In genomic region chr10:79048639-79049550, GRCh38 we compare ENCODE assay signal across 10 cellular contexts. TPM values are rescaled to one million over a fixed set of nuclear protein-coding genes. Genes with fewer than 3 reads are reported as not detected.
DNase-seq lines count a peak whose midpoint lies in the region; ATAC-seq and TF ChIP-seq lines count a peak whose summit lies in the region.
"Had no signal": no experiment of that assay in that cellular context is flagged by ENCODE, and none has a peak within 500 bp of the region (broad histone marks: within the 10 kb centered on the region; RNA-seq: fewer than 3 reads in every experiment).

No MANE protein-coding gene starts in this region.

- CTCF ChIA-PET in CD4-positive, alpha-beta memory T cell (lab: Charles Lee; ENCODE audit: partially characterized antibody) = interaction anchor here (1.0 to 2.4 kb wide), 2 partner anchors 18 to 74 kb away, joined by 4 to 14 read pairs; no protein-coding TSS in a partner anchor

- POLR2A ChIA-PET in CD4-positive, alpha-beta memory T cell (lab: Charles Lee; ENCODE audit: partially characterized antibody) = interaction anchor here (0.8 to 11.5 kb wide), 5 partner anchors 13 to 193 kb away, joined by 3 to 140 read pairs (median 4); partner anchors contain the start of gene ZMIZ1

- no peaks in the 10 kb centered on the region for H3K36me3 ChIP-seq in CD4-positive, alpha-beta memory T cell (ENCODE audit: insufficient read depth, low read length)
- no peaks in the 10 kb centered on the region for H3K36me3 ChIP-seq in Peyer's patch

- intact Hi-C loops in CD4-positive, alpha-beta memory T cell (cut with micrococcal nuclease) = loop anchor here (1.0 kb wide), 2 partner anchors 18 to 76 kb away; no protein-coding TSS in a partner anchor
- intact Hi-C loops in sciatic nerve (cut with DNase I) = no loop called here

- H3K27ac Mint-ChIP-seq in CD4-positive, alpha-beta memory T cell = peak overlapping the region; percentile 80 to 95 (median 92)
- H3K27ac Mint-ChIP-seq in endothelial cell (ENCODE audit: unreplicated experiment) = peak overlapping the region; percentile 42

- TF ChIP-seq CTCF in Peyer's patch (IDR thresholded peaks at IDR 0.05) = no peak
- no peak for TF ChIP-seq CTCF in endothelial cell (IDR thresholded peaks at IDR 0.05; ENCODE audit: unreplicated experiment)

- peaks cover 29 to 76% (median 51%) of the 10 kb centered on the region in 4 donors for H3K4me1 Mint-ChIP-seq in CD4-positive, alpha-beta memory T cell
- H3K4me1 Mint-ChIP-seq in endothelial cell (ENCODE audit: unreplicated experiment) = peaks cover 44% of the 10 kb centered on the region

- no peaks in the 10 kb centered on the region for H3K36me3 Mint-ChIP-seq in CD4-positive, alpha-beta memory T cell
- no peaks in the 10 kb centered on the region for H3K36me3 Mint-ChIP-seq in endothelial cell (ENCODE audit: low read depth, unreplicated experiment)

- H3K27me3 ChIP-seq in CD4-positive, alpha-beta memory T cell (ENCODE audit: insufficient read depth, low read length) = no peaks in the 10 kb centered on the region
- no peaks in the 10 kb centered on the region for H3K27me3 ChIP-seq in Peyer's patch

- H3K4me3 Mint-ChIP-seq in CD4-positive, alpha-beta memory T cell = peak overlapping the region; percentile 74 to 96 (median 81)
- H3K4me3 Mint-ChIP-seq in endothelial cell (ENCODE audit: unreplicated experiment) = no peak overlapping the region

- H3K9me3 Mint-ChIP-seq in CD4-positive, alpha-beta memory T cell = no peaks in the 10 kb centered on the region
- H3K9me3 Mint-ChIP-seq in endothelial cell (ENCODE audit: unreplicated experiment) = no peaks in the 10 kb centered on the region

- H3K4me1 ChIP-seq in CD4-positive, alpha-beta memory T cell (ENCODE audit: insufficient read depth, low read length) = peaks cover 56% of the 10 kb centered on the region
- H3K4me1 ChIP-seq in Peyer's patch = peaks cover 9 to 23% (median 14%) of the 10 kb centered on the region in 4 donors

- no peaks in the 10 kb centered on the region for H3K27me3 Mint-ChIP-seq in CD4-positive, alpha-beta memory T cell
- H3K27me3 Mint-ChIP-seq in endothelial cell (ENCODE audit: unreplicated experiment) = peaks cover 3% of the 10 kb centered on the region

- H3K9me3 ChIP-seq in CD4-positive, alpha-beta memory T cell (ENCODE audit: control insufficient read depth in 1 of 2, low read length in 2 of 2) = no peaks in the 10 kb centered on the region
- H3K9me3 ChIP-seq in Peyer's patch = no peaks in the 10 kb centered on the region

- peak overlapping the region; percentile 64 for H3K27ac ChIP-seq in CD4-positive, alpha-beta memory T cell (ENCODE audit: low read depth, low read length)
- H3K27ac ChIP-seq in Peyer's patch = peak overlapping the region in 3 of 4 donors; percentile 29 to 58 (median 52)

- H3K4me3 ChIP-seq in CD4-positive, alpha-beta memory T cell (ENCODE audit: low read length in 2 of 2) = peak overlapping the region; percentile 40 to 58
- H3K4me3 ChIP-seq in Peyer's patch = no peak overlapping the region

- TF ChIP-seq POLR2A in Peyer's patch (IDR thresholded peaks at IDR 0.05) = no peak

- no peak for DNase-seq in CD4-positive, alpha-beta memory T cell
- DNase-seq in Peyer's patch (peak in 2 of 3 donors; percentile 43 to 49), endothelial cell (ENCODE audit: low spot score) (no peak), sciatic nerve (ENCODE audit: low spot score) (peak; percentile 54), GOT3 (lab: John Stamatoyannopoulos, UW) (no peak), cerebellar cortex (ENCODE audit: low spot score) (no peak)
- DNase-seq: activated CD8-positive, alpha-beta memory T cell treated with anti-CD3 and anti-CD28 coated beads for 24 hours; NCI-H510A had no signal

- ATAC-seq in sciatic nerve (peak; percentile 53), GM19463 (IDR thresholded peaks at IDR 0.05; ENCODE audit: unreplicated experiment) (no peak), HG03442 (IDR thresholded peaks at IDR 0.05; ENCODE audit: unreplicated experiment) (no peak)

RNA-seq across cellular contexts. Expression of gene ZMIZ1, which starts 19.9 kb away (rescaled TPM):
- total RNA-seq in CD4-positive, alpha-beta memory T cell = 10 to 100 TPM; 23.1 to 25.4 TPM
- 1 to 10 TPM in 1 of 2 donors, under 1 TPM in 1; 0.58 to 4.9 TPM for polyA plus RNA-seq in CD4-positive, alpha-beta memory T cell
- total RNA-seq in Peyer's patch (10 to 100 TPM; 40.4 to 86.7 (median 73.2) TPM), endothelial cell (ENCODE audit: unreplicated experiment) (102 TPM), sciatic nerve (96.7 TPM)

Comparison
In these comparisons a context has a peak if more than half of its experiments do, and no peak if none do; other contexts are left out.
1. DNase-seq: peak in Peyer's patch (2 of 3) and sciatic nerve (single experiment); none in CD4-positive, alpha-beta memory T cell (0 of 5), endothelial cell (single experiment), GOT3 (single experiment) and cerebellar cortex (single experiment).
2. H3K4me3 ChIP-seq: peak in CD4-positive, alpha-beta memory T cell (2 of 2); none in Peyer's patch (0 of 4).